In genomic region chr19:35879770-35880317, GRCh38 we compare ENCODE assay signal across 1 cellular context.
TF ChIP-seq lines count a peak whose summit lies in the region.

No MANE protein-coding gene starts in this region.

TF ChIP-seq in HEK293, 187 proteins besides CTCF, POLR2A, EP300 and RAD21 (continued from another document and continues in another):
- TF ChIP-seq KLF16 (tag by site-specific recombination; IDR thresholded peaks at IDR 0.05) (peak; percentile 99), ZNF677 (tag by site-specific recombination; IDR thresholded peaks at IDR 0.05) (no peak), HOXA7 (CRISPR knock-in tag; IDR thresholded peaks at IDR 0.05; ENCODE audit: borderline replicate concordance) (peak; percentile 89; the same call in 1 of the 2 replicates), ZNF48 (tag by site-specific recombination; IDR thresholded peaks at IDR 0.05) (no peak), ZNF629 (tag by site-specific recombination; IDR thresholded peaks at IDR 0.05) (peak; percentile 92), ZNF19 (tag by site-specific recombination; IDR thresholded peaks at IDR 0.05; ENCODE audit: low read depth) (no peak), ZNF266 (tag by site-specific recombination; IDR thresholded peaks at IDR 0.05; ENCODE audit: low read depth) (no peak), GLI4 (tag by site-specific recombination; IDR thresholded peaks at IDR 0.05) (no peak), ZNF529 (tag by site-specific recombination; IDR thresholded peaks at IDR 0.05; ENCODE audit: insufficient replicate concordance) (no peak), ZNF560 (tag by site-specific recombination; IDR thresholded peaks at IDR 0.05; ENCODE audit: borderline replicate concordance) (no peak), ZNF585B (tag by site-specific recombination; IDR thresholded peaks at IDR 0.05) (no peak), ZNF518A (tag by site-specific recombination; conservative IDR thresholded peaks at IDR 0.05; ENCODE audit: low read depth) (no peak), ZEB2 (tag by site-specific recombination; IDR thresholded peaks at IDR 0.05) (peak; percentile 86; the same call in 1 of the 2 replicates), ZFP37 (tag by site-specific recombination; IDR thresholded peaks at IDR 0.05) (peak; percentile 89), ZNF362 (tag by site-specific recombination; IDR thresholded peaks at IDR 0.05) (no peak), ZNF645 (tag by site-specific recombination; IDR thresholded peaks at IDR 0.05) (no peak), BCL11B (tag by site-specific recombination; IDR thresholded peaks at IDR 0.05; ENCODE audit: low read depth) (no peak), ZBTB48 (tag by site-specific recombination; IDR thresholded peaks at IDR 0.05) (peak; percentile 95), AEBP2 (tag by site-specific recombination; IDR thresholded peaks at IDR 0.05; ENCODE audit: borderline replicate concordance) (no peak), PRDM1 (tag by site-specific recombination; IDR thresholded peaks at IDR 0.05) (peak; percentile 84), ZNF350 (tag by site-specific recombination; IDR thresholded peaks at IDR 0.05) (no peak), SALL2 (tag by site-specific recombination; IDR thresholded peaks at IDR 0.05; ENCODE audit: borderline replicate concordance) (no peak), ZNF292 (tag by site-specific recombination; IDR thresholded peaks at IDR 0.05; ENCODE audit: borderline replicate concordance, low read depth) (no peak), ZNF837 (tag by site-specific recombination; IDR thresholded peaks at IDR 0.05) (no peak), ZBTB1 (tag by site-specific recombination; IDR thresholded peaks at IDR 0.05) (0 out of 2 replicates have a peak, but pooled peaks have one; percentile 67), SCRT2 (tag by site-specific recombination; IDR thresholded peaks at IDR 0.05) (no peak), ZNF777 (tag by site-specific recombination; IDR thresholded peaks at IDR 0.05; ENCODE audit: borderline replicate concordance) (no peak), ZNF626 (tag by site-specific recombination; IDR thresholded peaks at IDR 0.05) (no peak), ZNF544 (tag by site-specific recombination; IDR thresholded peaks at IDR 0.05) (no peak), ZNF548 (tag by site-specific recombination; IDR thresholded peaks at IDR 0.05) (no peak; the same call in 1 of the 2 replicates), ZNF140 (tag by site-specific recombination; IDR thresholded peaks at IDR 0.05) (no peak), YY1 (tag by site-specific recombination; IDR thresholded peaks at IDR 0.05) (no peak), ZNF791 (tag by site-specific recombination; IDR thresholded peaks at IDR 0.05) (no peak), ZSCAN30 (tag by site-specific recombination; IDR thresholded peaks at IDR 0.05) (no peak; the same call in 1 of the 2 replicates), ZSCAN4 (tag by site-specific recombination; IDR thresholded peaks at IDR 0.05) (no peak), ZNF707 (tag by site-specific recombination; IDR thresholded peaks at IDR 0.05) (no peak), BCL6B (tag by site-specific recombination; IDR thresholded peaks at IDR 0.05) (no peak), ZNF274 (IDR thresholded peaks at IDR 0.05; ENCODE audit: low read length) (no peak), ZNF274 (tag by site-specific recombination; IDR thresholded peaks at IDR 0.05; ENCODE audit: borderline replicate concordance) (no peak), ZNF341 (tag by site-specific recombination; IDR thresholded peaks at IDR 0.05; ENCODE audit: low read depth) (no peak), ZNF169 (tag by site-specific recombination; IDR thresholded peaks at IDR 0.05) (no peak), HOXC10 (CRISPR knock-in tag; IDR thresholded peaks at IDR 0.05) (no peak), ZNF354C (tag by site-specific recombination; IDR thresholded peaks at IDR 0.05; ENCODE audit: borderline replicate concordance, low read depth) (no peak)
- TF ChIP-seq, protein P1, sequence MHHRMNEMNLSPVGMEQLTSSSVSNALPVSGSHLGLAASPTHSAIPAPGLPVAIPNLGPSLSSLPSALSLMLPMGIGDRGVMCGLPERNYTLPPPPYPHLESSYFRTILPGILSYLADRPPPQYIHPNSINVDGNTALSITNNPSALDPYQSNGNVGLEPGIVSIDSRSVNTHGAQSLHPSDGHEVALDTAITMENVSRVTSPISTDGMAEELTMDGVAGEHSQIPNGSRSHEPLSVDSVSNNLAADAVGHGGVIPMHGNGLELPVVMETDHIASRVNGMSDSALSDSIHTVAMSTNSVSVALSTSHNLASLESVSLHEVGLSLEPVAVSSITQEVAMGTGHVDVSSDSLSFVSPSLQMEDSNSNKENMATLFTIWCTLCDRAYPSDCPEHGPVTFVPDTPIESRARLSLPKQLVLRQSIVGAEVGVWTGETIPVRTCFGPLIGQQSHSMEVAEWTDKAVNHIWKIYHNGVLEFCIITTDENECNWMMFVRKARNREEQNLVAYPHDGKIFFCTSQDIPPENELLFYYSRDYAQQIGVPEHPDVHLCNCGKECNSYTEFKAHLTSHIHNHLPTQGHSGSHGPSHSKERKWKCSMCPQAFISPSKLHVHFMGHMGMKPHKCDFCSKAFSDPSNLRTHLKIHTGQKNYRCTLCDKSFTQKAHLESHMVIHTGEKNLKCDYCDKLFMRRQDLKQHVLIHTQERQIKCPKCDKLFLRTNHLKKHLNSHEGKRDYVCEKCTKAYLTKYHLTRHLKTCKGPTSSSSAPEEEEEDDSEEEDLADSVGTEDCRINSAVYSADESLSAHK (tag by site-specific recombination; IDR thresholded peaks at IDR 0.05): peak; percentile 84
- TF ChIP-seq, protein P2, sequence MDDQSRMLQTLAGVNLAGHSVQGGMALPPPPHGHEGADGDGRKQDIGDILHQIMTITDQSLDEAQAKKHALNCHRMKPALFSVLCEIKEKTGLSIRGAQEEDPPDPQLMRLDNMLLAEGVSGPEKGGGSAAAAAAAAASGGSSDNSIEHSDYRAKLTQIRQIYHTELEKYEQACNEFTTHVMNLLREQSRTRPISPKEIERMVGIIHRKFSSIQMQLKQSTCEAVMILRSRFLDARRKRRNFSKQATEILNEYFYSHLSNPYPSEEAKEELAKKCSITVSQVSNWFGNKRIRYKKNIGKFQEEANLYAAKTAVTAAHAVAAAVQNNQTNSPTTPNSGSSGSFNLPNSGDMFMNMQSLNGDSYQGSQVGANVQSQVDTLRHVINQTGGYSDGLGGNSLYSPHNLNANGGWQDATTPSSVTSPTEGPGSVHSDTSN (CRISPR knock-in tag; IDR thresholded peaks at IDR 0.05): peak; percentile 81; the same call in 1 of the 2 replicates
- TF ChIP-seq, protein P3, sequence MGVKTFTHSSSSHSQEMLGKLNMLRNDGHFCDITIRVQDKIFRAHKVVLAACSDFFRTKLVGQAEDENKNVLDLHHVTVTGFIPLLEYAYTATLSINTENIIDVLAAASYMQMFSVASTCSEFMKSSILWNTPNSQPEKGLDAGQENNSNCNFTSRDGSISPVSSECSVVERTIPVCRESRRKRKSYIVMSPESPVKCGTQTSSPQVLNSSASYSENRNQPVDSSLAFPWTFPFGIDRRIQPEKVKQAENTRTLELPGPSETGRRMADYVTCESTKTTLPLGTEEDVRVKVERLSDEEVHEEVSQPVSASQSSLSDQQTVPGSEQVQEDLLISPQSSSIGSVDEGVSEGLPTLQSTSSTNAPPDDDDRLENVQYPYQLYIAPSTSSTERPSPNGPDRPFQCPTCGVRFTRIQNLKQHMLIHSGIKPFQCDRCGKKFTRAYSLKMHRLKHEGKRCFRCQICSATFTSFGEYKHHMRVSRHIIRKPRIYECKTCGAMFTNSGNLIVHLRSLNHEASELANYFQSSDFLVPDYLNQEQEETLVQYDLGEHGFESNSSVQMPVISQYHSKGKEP (tag by site-specific recombination; IDR thresholded peaks at IDR 0.05): no peak
- TF ChIP-seq, protein P4, sequence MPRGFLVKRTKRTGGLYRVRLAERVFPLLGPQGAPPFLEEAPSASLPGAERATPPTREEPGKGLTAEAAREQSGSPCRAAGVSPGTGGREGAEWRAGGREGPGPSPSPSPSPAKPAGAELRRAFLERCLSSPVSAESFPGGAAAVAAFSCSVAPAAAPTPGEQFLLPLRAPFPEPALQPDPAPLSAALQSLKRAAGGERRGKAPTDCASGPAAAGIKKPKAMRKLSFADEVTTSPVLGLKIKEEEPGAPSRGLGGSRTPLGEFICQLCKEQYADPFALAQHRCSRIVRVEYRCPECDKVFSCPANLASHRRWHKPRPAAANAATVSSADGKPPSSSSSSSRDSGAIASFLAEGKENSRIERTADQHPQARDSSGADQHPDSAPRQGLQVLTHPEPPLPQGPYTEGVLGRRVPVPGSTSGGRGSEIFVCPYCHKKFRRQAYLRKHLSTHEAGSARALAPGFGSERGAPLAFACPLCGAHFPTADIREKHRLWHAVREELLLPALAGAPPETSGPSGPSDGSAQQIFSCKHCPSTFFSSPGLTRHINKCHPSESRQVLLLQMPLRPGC (tag by site-specific recombination; IDR thresholded peaks at IDR 0.05): peak; percentile 75; the same call in 1 of the 2 replicates
